In the genomic region with DNA sequence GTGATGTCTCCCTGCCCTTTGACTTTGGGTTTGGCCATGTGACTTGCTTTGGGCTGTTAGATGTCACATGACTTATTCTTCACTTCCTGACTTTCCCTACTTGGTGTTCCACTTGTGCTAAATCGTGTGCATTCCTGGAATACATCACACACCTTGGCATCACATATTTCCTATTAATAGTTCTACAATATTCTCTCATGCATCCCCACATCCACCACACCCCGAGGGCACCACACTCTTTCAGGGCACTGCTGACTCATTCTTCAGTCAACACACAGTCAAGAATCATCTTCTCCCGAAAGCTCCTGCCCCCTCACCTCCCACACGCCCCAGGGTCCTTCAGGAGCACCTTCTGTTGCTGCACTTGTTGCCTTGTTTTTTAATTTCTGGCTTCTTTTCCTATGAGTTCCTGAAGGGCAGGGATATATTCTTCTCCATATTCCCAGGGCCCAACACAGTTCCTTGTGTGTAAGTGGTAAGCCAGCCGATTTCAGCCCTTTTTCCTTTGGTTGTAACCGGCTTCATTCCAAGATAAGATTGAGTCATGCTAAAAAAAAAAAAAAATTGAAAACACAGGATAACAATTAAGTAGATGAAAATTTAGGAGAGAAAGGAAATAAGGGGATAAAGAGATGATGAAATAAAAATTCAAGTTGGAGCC, we compare ENCODE assay signal across 17 cellular contexts.
DNase-seq lines count a peak whose midpoint lies in the region; ATAC-seq and TF ChIP-seq lines count a peak whose summit lies in the region.
"Had no signal": no experiment of that assay in that cellular context is flagged by ENCODE, and none has a peak within 500 bp of the region (broad histone marks: within the 10 kb centered on the region; RNA-seq: fewer than 3 reads in every experiment).

No MANE protein-coding gene starts in this region.

- H3K27me3 ChIP-seq in adipocyte (replicated peaks; ENCODE audit: control insufficient read depth, insufficient read depth, low read length), result no peaks in the 10 kb centered on the region
- no peaks in the 10 kb centered on the region for H3K27me3 ChIP-seq in left lung

- TF ChIP-seq CTCF in left lung (IDR thresholded peaks at IDR 0.05) (no peak), foreskin fibroblast (IDR thresholded peaks at IDR 0.05; ENCODE audit: low read depth, low read length) (no peak)

- no peak overlapping the region for H3K27ac ChIP-seq in left lung
- H3K27ac ChIP-seq: parathyroid adenoma, thoracic aorta had no signal

- peaks cover 7% of the 10 kb centered on the region for H3K4me1 ChIP-seq in adipocyte (ENCODE audit: control insufficient read depth, insufficient read depth, low read length)
- H3K4me1 ChIP-seq in left lung, result no peaks in the 10 kb centered on the region
- H3K4me1 ChIP-seq: parathyroid adenoma had no signal

- DNase-seq in COLO829 (ENCODE audit: low spot score), result peak; percentile 50
- peak; percentile 56 for DNase-seq in HS-5 (ENCODE audit: low read depth)
- peak; percentile 22 for DNase-seq in adipocyte (ENCODE audit: low read depth)
- no peak for DNase-seq in left lung
- DNase-seq in medulla oblongata (ENCODE audit: extremely low spot score), result no peak
- no peak for DNase-seq in GOT3 (lab: John Stamatoyannopoulos, UW)
- DNase-seq in foreskin fibroblast, result no peak
- DNase-seq: activated CD4-positive, alpha-beta T cell treated with anti-CD3 and anti-CD28 coated beads, Interleukin-2, amount 10 ng/mL, durations not matched to agents 7 days and 5 days; activated T-cell treated with anti-CD3 and anti-CD28 coated beads, Interleukin-2, amount 50 U/mL, for 72 hours; DMS79; NCI-H1694 treated with DMSO at 0.1 percent for 48 hours; NCI-H69; RPMI8226 had no signal

- H3K36me3 ChIP-seq in adipocyte (ENCODE audit: control insufficient read depth, insufficient read depth, low read length, severe bottlenecking) (no peaks in the 10 kb centered on the region), left lung (no peaks in the 10 kb centered on the region)
- H3K36me3 ChIP-seq: thoracic aorta had no signal

- intact Hi-C loops in left lung (cut with DNase I), result no loop called here

- ATAC-seq in left lung (peak; percentile 33), GM19324 (IDR thresholded peaks at IDR 0.05; ENCODE audit: low FRiP score, unreplicated experiment) (no peak)
- ATAC-seq: activated T-cell treated with anti-CD3 and anti-CD28 coated beads, Interleukin-2, amount 50 U/mL, for 72 hours; GM12878 had no signal

- no peak overlapping the region for H3K4me3 ChIP-seq in adipocyte (ENCODE audit: low read length)
- no peak overlapping the region for H3K4me3 ChIP-seq in left lung
- H3K4me3 ChIP-seq in foreskin fibroblast (ENCODE audit: low read depth in 1 of 2, low read length in 2 of 2), result no peak overlapping the region
- H3K4me3 ChIP-seq: GM12878, thoracic aorta had no signal

- H3K9ac ChIP-seq in adipocyte (ENCODE audit: low read length), result no peak overlapping the region
- H3K9ac ChIP-seq: parathyroid adenoma had no signal

- H3K9me3 ChIP-seq in adipocyte (ENCODE audit: control insufficient read depth, low read length), result no peaks in the 10 kb centered on the region
- H3K9me3 ChIP-seq in left lung, result no peaks in the 10 kb centered on the region
- H3K9me3 ChIP-seq: thoracic aorta had no signal

Comparison
In these comparisons a context has a peak if more than half of its experiments do, and no peak if none do; other contexts are left out.
1. DNase-seq: peak in COLO829 (single experiment), HS-5 (single experiment) and adipocyte (single experiment); none in left lung (0 of 2), medulla oblongata (single experiment), GOT3 (single experiment) and foreskin fibroblast (0 of 2).